8 cellular contexts compared by ENCODE assay signal in the genomic region with DNA sequence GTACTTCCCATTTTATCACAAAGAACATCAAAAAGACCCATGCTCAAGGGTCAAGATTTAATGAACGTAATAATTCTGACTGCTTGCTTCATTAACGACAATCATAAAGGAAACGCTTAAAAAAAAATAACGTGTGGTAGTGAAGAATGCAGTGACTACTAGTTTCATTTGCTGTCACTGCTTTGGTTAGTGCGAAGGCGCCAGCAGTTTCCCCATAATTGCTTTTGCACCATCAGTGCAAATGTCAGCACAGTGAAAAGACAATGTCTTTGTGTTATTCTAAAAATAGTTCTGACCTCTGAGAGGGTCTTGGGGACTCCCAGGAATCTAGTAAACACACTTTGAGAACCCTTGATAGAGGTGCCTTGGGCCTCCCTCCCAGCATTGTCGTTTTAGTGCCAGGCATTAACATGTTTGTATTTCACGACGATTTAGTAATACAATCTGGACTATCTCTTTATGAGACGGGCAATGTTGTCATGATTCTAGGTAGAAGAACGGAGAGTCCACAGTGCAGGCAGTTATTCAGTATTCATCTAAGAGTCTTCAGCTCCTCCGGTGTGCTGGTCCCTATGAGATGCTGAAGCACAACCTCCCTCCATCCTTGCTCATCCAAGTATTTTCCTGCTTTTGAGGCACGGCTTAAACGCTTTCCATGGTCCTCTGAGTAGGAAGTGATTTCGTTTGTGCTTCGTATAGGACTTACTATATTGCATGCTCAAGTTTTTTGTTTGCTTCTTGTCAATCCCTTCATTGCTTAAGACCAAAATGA.
DNase-seq lines count a peak whose midpoint lies in the region; ATAC-seq and TF ChIP-seq lines count a peak whose summit lies in the region.

No MANE protein-coding gene starts in this region.

- H3K9me3 Mint-ChIP-seq in T-cell, result no peaks in the 10 kb centered on the region

- ATAC-seq in HG03175 (IDR thresholded peaks at IDR 0.05; ENCODE audit: unreplicated experiment) (peak; percentile 1), T-cell (replicated peaks in 1 of 4) (peak; percentile 5 to 7 (median 6))

- H3K36me3 ChIP-seq in mucosa of rectum (ENCODE audit: control insufficient read depth in 2 of 2, insufficient read depth in 2 of 2, low read length in 2 of 2), result peaks cover 0 to 3% of the 10 kb centered on the region in 2 donors
- H3K36me3 ChIP-seq in suprapubic skin, result no peaks in the 10 kb centered on the region

- no peak for TF ChIP-seq POLR2A in suprapubic skin (IDR thresholded peaks at IDR 0.05)

- peak overlapping the region; percentile 99 for H3K27ac Mint-ChIP-seq in T-cell

- no peaks in the 10 kb centered on the region for H3K9me3 ChIP-seq in mucosa of rectum (ENCODE audit: control insufficient read depth in 2 of 2, low read length in 2 of 2)
- H3K9me3 ChIP-seq in suprapubic skin, result no peaks in the 10 kb centered on the region

- H3K4me3 Mint-ChIP-seq in T-cell, result peak overlapping the region; percentile 82 to 92 (median 90)

- CTCF ChIA-PET in T-cell (lab: Charles Lee), result interaction anchor here (0.5 to 2.7 kb wide), 20 partner anchors 15 to 847 kb away, joined by 3 to 50 read pairs (median 3); a partner anchor contains a TSS

- H3K27ac ChIP-seq in cingulate gyrus (ENCODE audit: low read depth, low read length), result peak overlapping the region; percentile 92
- peak overlapping the region; percentile 95 to 96 for H3K27ac ChIP-seq in mucosa of rectum (ENCODE audit: low read depth in 2 of 2, low read length in 2 of 2)
- peak overlapping the region; percentile 99 for H3K27ac ChIP-seq in suprapubic skin

- DNase-seq in NCI-H345 (lab: John Stamatoyannopoulos, UW), result peak; percentile 9
- no peak for DNase-seq in NCI-H345 treated with DMSO at 0.1 percent for 48 hours (lab: John Stamatoyannopoulos, UW; ENCODE audit: unreplicated experiment)
- peak in 16 of 34 experiments; percentile 3 to 40 (median 14) for DNase-seq in T-cell
- no peak for DNase-seq in suprapubic skin (ENCODE audit: low spot score in 2 of 2)
- DNase-seq in epidermal melanocyte (ENCODE audit: insufficient read length, low spot score), result no peak

- H3K9ac ChIP-seq in mucosa of rectum (ENCODE audit: low read depth in 1 of 2, low read length in 2 of 2), result peak overlapping the region; percentile 92 to 94

- H3K36me3 Mint-ChIP-seq in T-cell, result no peaks in the 10 kb centered on the region

- no peak for TF ChIP-seq CTCF in suprapubic skin (IDR thresholded peaks at IDR 0.05)

- peaks cover 31 to 38% of the 10 kb centered on the region in 2 donors for H3K4me1 ChIP-seq in mucosa of rectum (ENCODE audit: control insufficient read depth in 2 of 2, insufficient read depth in 2 of 2, low read length in 2 of 2)
- H3K4me1 ChIP-seq in suprapubic skin, result peaks cover 33% of the 10 kb centered on the region

- peaks cover 45 to 56% (median 53%) of the 10 kb centered on the region in 3 donors for H3K4me1 Mint-ChIP-seq in T-cell

- no peak for TF ChIP-seq EP300 in suprapubic skin (IDR thresholded peaks at IDR 0.05)

- POLR2A ChIA-PET in T-cell (lab: Charles Lee), result interaction anchor here (0.6 to 1.9 kb wide), 20 partner anchors 11 to 1278 kb away, joined by 3 to 34 read pairs (median 4); a partner anchor contains a TSS

- no peaks in the 10 kb centered on the region for H3K27me3 Mint-ChIP-seq in T-cell

- H3K27me3 ChIP-seq in mucosa of rectum (ENCODE audit: control insufficient read depth in 2 of 2, insufficient read depth in 2 of 2, low read length in 2 of 2), result no peaks in the 10 kb centered on the region
- no peaks in the 10 kb centered on the region for H3K27me3 ChIP-seq in suprapubic skin

- 17% methylated on average over 16 of the region's 16 CpGs for WGBS in suprapubic skin

- H3K4me3 ChIP-seq in mucosa of rectum (ENCODE audit: low read length in 2 of 2) (peak overlapping the region; percentile 98), suprapubic skin (peak overlapping the region; percentile 84)
